ENCODE assay signal across 22 cellular contexts in the genomic region with DNA sequence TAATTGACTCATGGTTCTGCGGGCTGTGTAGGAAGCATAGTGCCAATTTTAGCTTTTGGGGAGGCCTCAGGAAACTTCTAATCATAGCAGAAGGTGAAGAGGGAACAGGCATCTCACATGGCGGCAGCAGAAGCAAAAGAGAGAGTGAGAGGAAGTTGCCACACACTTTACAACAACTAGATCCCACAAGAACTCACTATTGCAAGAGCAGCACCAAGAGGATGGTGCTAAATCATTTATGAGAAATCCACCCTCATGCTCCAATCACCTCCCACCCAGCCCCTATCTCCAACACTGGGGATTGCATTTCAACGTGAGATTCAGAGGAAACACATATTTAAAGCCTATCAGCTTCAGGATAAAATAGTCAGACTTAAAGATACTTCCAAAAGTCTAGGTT. TPM values are rescaled to one million over a fixed set of nuclear protein-coding genes. Genes with fewer than 3 reads are reported as not detected.
DNase-seq lines count a peak whose midpoint lies in the region; ATAC-seq and TF ChIP-seq lines count a peak whose summit lies in the region.
"Had no signal": no experiment of that assay in that cellular context is flagged by ENCODE, and none has a peak within 500 bp of the region (broad histone marks: within the 10 kb centered on the region; RNA-seq: fewer than 3 reads in every experiment).

No MANE protein-coding gene starts in this region.

- H3K4me3 ChIP-seq in BE2C (ENCODE audit: low read depth, low read length), result no peak overlapping the region
- H3K4me3 ChIP-seq in fibroblast of mammary gland (ENCODE audit: control insufficient read depth, low read depth, low read length), result no peak overlapping the region
- H3K4me3 ChIP-seq in tibial artery, result no peak overlapping the region
- H3K4me3 ChIP-seq: K562 had no signal

- no peak for DNase-seq in BE2C
- peak; percentile 16 for DNase-seq in KBM-7
- DNase-seq in OCI-M1 (lab: John Stamatoyannopoulos, UW), result peak; percentile 21
- no peak for DNase-seq in fibroblast of mammary gland (ENCODE audit: low read depth)
- DNase-seq in NCI-H510A (lab: John Stamatoyannopoulos, UW), result no peak
- no peak for DNase-seq in tibial artery
- no peak for DNase-seq in stimulated activated CD4-positive, alpha-beta T cell treated with anti-CD3 and anti-CD28 coated beads, Interleukin-15, amount 100 ng/mL, for 24 hours
- DNase-seq: activated CD4-positive, CD25-positive, alpha-beta regulatory T cell treated with anti-CD3 and anti-CD28 coated beads, Interleukin-2, amount 50 U/mL, for 72 hours; activated CD8-positive, alpha-beta T cell treated with anti-CD3 and anti-CD28 coated beads for 36 hours; activated naive CD4-positive, alpha-beta T cell; activated T-cell treated with anti-CD3 and anti-CD28 coated beads, Interleukin-2, amount 50 U/mL, for 1 hour; amniotic stem cell; dermis blood vessel endothelial cell; HCEC 1CT; NCI-H2081 treated with DMSO at 0.1 percent for 48 hours; right cardiac atrium; stimulated activated CD8-positive, alpha-beta memory T cell treated with anti-CD3 and anti-CD28 coated beads, Interleukin-4, amount 100 ng/mL, for 48 hours had no signal

- no peak for ATAC-seq in GM18907 (IDR thresholded peaks at IDR 0.05; ENCODE audit: unreplicated experiment)
- ATAC-seq: activated CD8-positive, alpha-beta T cell treated with anti-CD3 and anti-CD28 coated beads for 36 hours; K562; right cardiac atrium had no signal

- no peaks in the 10 kb centered on the region; the same call in none of the 2 replicates for H3K4me1 ChIP-seq in BE2C
- H3K4me1 ChIP-seq in tibial artery, result no peaks in the 10 kb centered on the region
- H3K4me1 ChIP-seq: parathyroid adenoma had no signal

- intact Hi-C loops in tibial artery (cut with DNase I; ENCODE audit: low total_unique reads), result no loop called here

- no peaks in the 10 kb centered on the region for H3K27me3 ChIP-seq in BE2C
- no peaks in the 10 kb centered on the region for H3K27me3 ChIP-seq in tibial artery

- H3K9me3 ChIP-seq in BE2C, result no peaks in the 10 kb centered on the region
- no peaks in the 10 kb centered on the region for H3K9me3 ChIP-seq in tibial artery

- TF ChIP-seq CTCF in BE2C (IDR thresholded peaks at IDR 0.05; ENCODE audit: low read depth, low read length), result peak; percentile 24; the same call in 1 of the 2 replicates
- peak; percentile 2 for TF ChIP-seq CTCF in fibroblast of mammary gland (conservative IDR thresholded peaks at IDR 0.05; ENCODE audit: control insufficient read depth, insufficient read depth, low read depth, low read length)
- no peak for TF ChIP-seq CTCF in tibial artery (IDR thresholded peaks at IDR 0.05)

- H3K36me3 ChIP-seq in BE2C (no peaks in the 10 kb centered on the region), tibial artery (no peaks in the 10 kb centered on the region)

- H3K27ac ChIP-seq in tibial artery, result no peak overlapping the region
- H3K27ac ChIP-seq: C4-2B, parathyroid adenoma, RWPE1 had no signal

- in situ Hi-C loops in KBM-7 (cut with MboI; ENCODE audit: low pct_unique_long_range_greater_than_20kb, low sequenced_read_pairs), result no loop called here

RNA-seq across cellular contexts. Expression of gene LPAR1, which starts 36.1 kb away (rescaled TPM):
- polyA plus RNA-seq in BE2C (2012; ENCODE audit: insufficient read depth, insufficient read length, low read depth), result 10.4 TPM
- polyA plus RNA-seq: K562 had no signal

Comparison
In these comparisons a context has a peak if more than half of its experiments do, and no peak if none do; other contexts are left out.
1. DNase-seq: peak in KBM-7 (single experiment) and OCI-M1 (single experiment); none in BE2C (single experiment), fibroblast of mammary gland (single experiment), NCI-H510A (single experiment), tibial artery (0 of 2) and stimulated activated CD4-positive, alpha-beta T cell treated with anti-CD3 and anti-CD28 coated beads, Interleukin-15, amount 100 ng/mL, for 24 hours (single experiment).
2. CTCF ChIP-seq: peak in BE2C (single experiment) and fibroblast of mammary gland (single experiment); none in tibial artery (0 of 2).